In genomic region chr9:123282343-123283047, GRCh38 we compare ENCODE assay signal across 13 cellular contexts. TPM values are rescaled to one million over a fixed set of nuclear protein-coding genes. Genes with fewer than 3 reads are reported as not detected.
DNase-seq lines count a peak whose midpoint lies in the region; ATAC-seq and TF ChIP-seq lines count a peak whose summit lies in the region.
"Had no signal": no experiment of that assay in that cellular context is flagged by ENCODE, and none has a peak within 500 bp of the region (broad histone marks: within the 10 kb centered on the region; RNA-seq: fewer than 3 reads in every experiment).

No MANE protein-coding gene starts in this region.

- H3K27me3 Mint-ChIP-seq in MCF 10A (ENCODE audit: insufficient read depth, unreplicated experiment), result no peaks in the 10 kb centered on the region
- H3K27me3 Mint-ChIP-seq: activated CD4-positive, alpha-beta T cell treated with anti-CD3 and anti-CD28 coated beads for 36 hours had no signal

- no peak overlapping the region for H3K4me2 ChIP-seq in mammary epithelial cell (ENCODE audit: insufficient read depth, low read depth, low read length)

- no peaks in the 10 kb centered on the region for H3K79me2 ChIP-seq in mammary epithelial cell (ENCODE audit: insufficient read depth, low read length)

- peak; percentile 73 for DNase-seq in MCF 10A (ENCODE audit: unreplicated experiment)
- no peak for DNase-seq in mammary epithelial cell
- no peak for DNase-seq in right atrium auricular region (ENCODE audit: low spot score)
- DNase-seq in KBM-7, result no peak
- no peak for DNase-seq in cerebellar nuclear complex (lab: John Stamatoyannopoulos, UW)
- DNase-seq: activated CD4-positive, alpha-beta T cell treated with anti-CD3 and anti-CD28 coated beads for 36 hours; activated gamma-delta T cell treated with Interleukin-2 at 50 U/mL for 16 hours; DND-41; NCI-H2029 had no signal

- 38% methylated on average over 9 of the region's 11 CpGs for WGBS in mammary epithelial cell (ENCODE audit: low coverage, missing lambda C conversion rate)

- H3K27me3 ChIP-seq in mammary epithelial cell (ENCODE audit: insufficient read depth, low read length), result peaks cover 6% of the 10 kb centered on the region
- no peaks in the 10 kb centered on the region for H3K27me3 ChIP-seq in right atrium auricular region
- H3K27me3 ChIP-seq: SJSA1 had no signal

- H3K9me3 ChIP-seq in mammary epithelial cell (replicated peaks; ENCODE audit: insufficient read depth, low read length) (no peaks in the 10 kb centered on the region), right atrium auricular region (no peaks in the 10 kb centered on the region)
- H3K9me3 ChIP-seq: SJSA1 had no signal

- no peaks in the 10 kb centered on the region for H3K9me3 Mint-ChIP-seq in MCF 10A (ENCODE audit: unreplicated experiment)

- H3K4me1 Mint-ChIP-seq in MCF 10A (ENCODE audit: insufficient read depth, unreplicated experiment), result no peaks in the 10 kb centered on the region
- H3K4me1 Mint-ChIP-seq: activated CD4-positive, alpha-beta T cell treated with anti-CD3 and anti-CD28 coated beads for 36 hours had no signal

- H2AFZ ChIP-seq in mammary epithelial cell (ENCODE audit: low read depth, low read length), result no peak overlapping the region

- H3K4me1 ChIP-seq in mammary epithelial cell (ENCODE audit: insufficient read depth, low read length), result no peaks in the 10 kb centered on the region
- H3K4me1 ChIP-seq in right atrium auricular region, result peaks cover 0 to 6% of the 10 kb centered on the region in 2 donors
- H3K4me1 ChIP-seq: SJSA1 had no signal

- H3K27ac ChIP-seq in mammary epithelial cell (ENCODE audit: insufficient read depth, low read depth, low read length) (no peak overlapping the region), right atrium auricular region (peak overlapping the region; percentile 49 to 90)
- H3K27ac ChIP-seq: SJSA1 had no signal

- H3K36me3 ChIP-seq in mammary epithelial cell (ENCODE audit: insufficient read depth, low read length) (no peaks in the 10 kb centered on the region), right atrium auricular region (no peaks in the 10 kb centered on the region)
- H3K36me3 ChIP-seq: SJSA1 had no signal

- no peak overlapping the region for H3K4me3 Mint-ChIP-seq in MCF 10A (ENCODE audit: unreplicated experiment)
- H3K4me3 Mint-ChIP-seq: activated CD4-positive, alpha-beta T cell treated with anti-CD3 and anti-CD28 coated beads for 36 hours had no signal

- no peak overlapping the region for H3K9ac ChIP-seq in mammary epithelial cell (ENCODE audit: insufficient read depth, low read length)

- H3K4me3 ChIP-seq in mammary epithelial cell (replicated peaks in 1 of 3; ENCODE audit: insufficient read depth in 1 of 3, low read depth in 2 of 3, low read length in 3 of 3) (no peak overlapping the region), right atrium auricular region (no peak overlapping the region)
- H3K4me3 ChIP-seq: SJSA1 had no signal

- CTCF ChIA-PET in MCF 10A (lab: Yijun Ruan, JAX) (interaction anchor here (0.6 to 0.7 kb wide), 2 partner anchors 11 to 67 kb away, joined by 3 to 4 read pairs; no protein-coding TSS in a partner anchor), mammary epithelial cell (lab: Charles Lee; ENCODE audit: low non-redundant PET) (interaction anchor here (0.5 kb wide), 1 partner anchor 206 kb away, joined by 4 read pairs; no protein-coding TSS in a partner anchor)

- dilution Hi-C loops in mammary epithelial cell (cut with HindIII; ENCODE audit: low sequenced_read_pairs), result no loop called here

- in situ Hi-C loops in mammary epithelial cell (cut with MboI; ENCODE audit: low sequenced_read_pairs in 2 of 2), result no loop called here
- in situ Hi-C loops in KBM-7 (cut with MboI; ENCODE audit: low pct_unique_long_range_greater_than_20kb, low sequenced_read_pairs), result no loop called here

- POLR2A ChIA-PET in MCF 10A (lab: Yijun Ruan, JAX), result interaction anchor here (0.8 kb wide), 1 partner anchor 10 kb away, joined by 3 read pairs; no protein-coding TSS in a partner anchor

- intact Hi-C loops in MCF 10A (cut with micrococcal nuclease), result no loop called here
- intact Hi-C loops in mammary epithelial cell (cut with micrococcal nuclease), result no loop called here

- TF ChIP-seq CTCF in MCF 10A (IDR thresholded peaks at IDR 0.05; ENCODE audit: unreplicated experiment) (no peak), mammary epithelial cell (conservative IDR thresholded peaks at IDR 0.05 in 1 of 2, IDR thresholded peaks at IDR 0.05 in 1 of 2; ENCODE audit: extremely low read depth in 1 of 2, insufficient read depth in 1 of 2, low read depth in 1 of 2, low read length in 2 of 2) (no peak), right atrium auricular region (IDR thresholded peaks at IDR 0.05) (no peak)

- no TSS peak for BruUV-seq in MCF 10A (replicated peaks; lab: Mats Ljungman, UMichigan)
- BruUV-seq in mammary epithelial cell (replicated peaks; lab: Mats Ljungman, UMichigan), result no TSS peak

- no peak overlapping the region for H3K27ac Mint-ChIP-seq in MCF 10A (ENCODE audit: low read depth, unreplicated experiment)
- H3K27ac Mint-ChIP-seq: activated CD4-positive, alpha-beta T cell treated with anti-CD3 and anti-CD28 coated beads for 36 hours had no signal

- ATAC-seq in SK-N-SH treated with all-trans-retinoic acid at 6 μM for 48 hours, result peak; percentile 95
- no peak for ATAC-seq in GM18861 (IDR thresholded peaks at IDR 0.05; ENCODE audit: unreplicated experiment)
- no peak for ATAC-seq in HG03135 (IDR thresholded peaks at IDR 0.05; ENCODE audit: unreplicated experiment)
- ATAC-seq: activated CD4-positive, alpha-beta T cell treated with anti-CD3 and anti-CD28 coated beads for 36 hours had no signal

- no peaks in the 10 kb centered on the region for H3K36me3 Mint-ChIP-seq in MCF 10A (ENCODE audit: insufficient read depth, unreplicated experiment)

- no peaks in the 10 kb centered on the region for H4K20me1 ChIP-seq in mammary epithelial cell (ENCODE audit: insufficient read depth, low read length)

TF ChIP-seq in SK-N-SH treated with all-trans-retinoic acid at 6 μM for 48 hours, 23 proteins besides CTCF, POLR2A, EP300 and RAD21:
- TF ChIP-seq ISL1 (CRISPR knock-in tag; IDR thresholded peaks at IDR 0.05), result 0 out of 2 replicates have a peak, but pooled peaks have one; percentile 13
- TF ChIP-seq SNAI2 (CRISPR knock-in tag; IDR thresholded peaks at IDR 0.05), result no peak

RNA-seq across cellular contexts. Expression of gene STRBP, which starts 14.1 kb away (rescaled TPM):
- total RNA-seq in MCF 10A (2022), result 9.4 and 13.1 TPM in 2 replicates
- 10 to 100 TPM; 10.8 to 11.6 TPM for total RNA-seq in mammary epithelial cell
- 7.9 TPM for polyA plus RNA-seq in mammary epithelial cell
- polyA minus RNA-seq in mammary epithelial cell, result 11.2 TPM
- 10 to 100 TPM; 10.0 to 12.6 TPM for total RNA-seq in right atrium auricular region
